Comparison of ENCODE assay signal across 26 cellular contexts in the genomic region with DNA sequence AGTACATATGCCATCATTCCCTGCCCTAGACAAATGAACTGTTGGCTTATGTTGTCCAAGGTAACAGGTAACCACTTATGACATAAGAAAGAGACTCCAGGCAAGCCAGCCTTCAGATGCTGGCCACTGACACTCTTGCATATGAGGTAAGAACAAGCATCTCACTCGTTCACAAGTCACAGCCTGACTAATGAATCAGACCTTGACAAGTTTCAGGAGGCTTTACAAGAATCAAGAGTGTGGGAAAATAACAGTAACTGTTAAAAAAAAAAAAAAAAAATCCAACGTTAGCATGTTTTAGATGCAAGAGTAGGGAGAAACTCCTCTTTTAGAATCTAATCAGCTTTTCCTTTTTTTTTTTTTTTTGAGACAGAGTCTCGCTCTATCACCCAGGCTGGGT.
"Had no signal": no experiment of that assay in that cellular context is flagged by ENCODE, and none has a peak within 500 bp of the region (broad histone marks: within the 10 kb centered on the region; RNA-seq: fewer than 3 reads in every experiment).

No MANE protein-coding gene starts in this region.

- H3K4me1 Mint-ChIP-seq: memory B cell; nephron; stimulated activated naive CD8-positive, alpha-beta T cell treated with anti-CD3 and anti-CD28 coated beads, Interleukin-15, amount 100 ng/mL, for 72 hours had no signal

- H3K9me3 ChIP-seq: esophagus muscularis mucosa, heart right ventricle, lower lobe of right lung, right lobe of liver, suprapubic skin, vagina had no signal

- H3K9me3 Mint-ChIP-seq: effector memory CD8-positive, alpha-beta T cell; nephron; neural progenitor cell had no signal

- H3K27ac Mint-ChIP-seq: effector memory CD8-positive, alpha-beta T cell; memory B cell; nephron; progenitor cell of endocrine pancreas had no signal

- H3K27me3 Mint-ChIP-seq: effector memory CD8-positive, alpha-beta T cell; memory B cell; progenitor cell of endocrine pancreas; stimulated activated naive CD8-positive, alpha-beta T cell treated with anti-CD3 and anti-CD28 coated beads, Interleukin-15, amount 100 ng/mL, for 72 hours had no signal

- H3K4me3 ChIP-seq: esophagus muscularis mucosa, heart right ventricle, lower lobe of right lung, neural progenitor cell, right lobe of liver, suprapubic skin, vagina had no signal

- ATAC-seq: effector memory CD8-positive, alpha-beta T cell; heart right ventricle; left ventricle myocardium superior; lower lobe of right lung; right lobe of liver; stimulated activated naive CD8-positive, alpha-beta T cell treated with anti-CD3 and anti-CD28 coated beads, Interleukin-15, amount 100 ng/mL, for 72 hours had no signal

- H3K4me3 Mint-ChIP-seq: effector memory CD8-positive, alpha-beta T cell; memory B cell; nephron; neural progenitor cell; stimulated activated naive CD8-positive, alpha-beta T cell treated with anti-CD3 and anti-CD28 coated beads, Interleukin-15, amount 100 ng/mL, for 72 hours had no signal

- DNase-seq: cortex of kidney; effector memory CD8-positive, alpha-beta T cell; foreskin melanocyte; glutamatergic neuron; heart right ventricle; hippocampal formation; kidney glomerular epithelial cell; left ventricle myocardium superior; lower lobe of right lung; right lobe of liver; small intestine; stimulated activated CD4-positive, alpha-beta T cell treated with anti-CD3 and anti-CD28 coated beads, Interleukin-15, amount 100 ng/mL, for 24 hours; stimulated activated CD4-positive, alpha-beta T cell treated with anti-CD3 and anti-CD28 coated beads, Interleukin-2, amount 100 ng/mL, for 48 hours; stimulated activated naive CD4-positive, alpha-beta T cell; stimulated activated naive CD8-positive, alpha-beta T cell treated with anti-CD3 and anti-CD28 coated beads, Interleukin-15, amount 100 ng/mL, for 72 hours; trophoblast cell had no signal

- H3K4me1 ChIP-seq: esophagus muscularis mucosa, heart right ventricle, lower lobe of right lung, neural progenitor cell, parathyroid adenoma, suprapubic skin, vagina had no signal

- FAIRE-seq: endometrium, islet of Langerhans, small intestine had no signal

- H3K27ac ChIP-seq: esophagus muscularis mucosa, heart right ventricle, lower lobe of right lung, neural progenitor cell, parathyroid adenoma, right lobe of liver, suprapubic skin, vagina had no signal

- H3K36me3 ChIP-seq: neural progenitor cell had no signal

- H3K27me3 ChIP-seq: esophagus muscularis mucosa, heart right ventricle, neural progenitor cell, right lobe of liver, suprapubic skin, vagina had no signal
